In genomic region chr3:15011174-15011573, GRCh38 we compare ENCODE assay signal across 22 cellular contexts. TPM values are rescaled to one million over a fixed set of nuclear protein-coding genes. Genes with fewer than 3 reads are reported as not detected.
DNase-seq lines count a peak whose midpoint lies in the region; ATAC-seq and TF ChIP-seq lines count a peak whose summit lies in the region.
"Had no signal": no experiment of that assay in that cellular context is flagged by ENCODE, and none has a peak within 500 bp of the region (broad histone marks: within the 10 kb centered on the region; RNA-seq: fewer than 3 reads in every experiment).

No MANE protein-coding gene starts in this region.

- peaks cover 10% of the 10 kb centered on the region for H3K4me1 Mint-ChIP-seq in activated T-cell treated with anti-CD3 and anti-CD28 coated beads, Interleukin-2, amount 50 U/mL, for 24 hours (ENCODE audit: low read depth)
- H3K4me1 Mint-ChIP-seq in T-helper 2 cell treated with Interferon-gamma antibody and Interleukin-4, amounts not matched to agents 5 μg/mL and 100 μg/mL, for 36 hours (ENCODE audit: low read depth), result peaks cover 4% of the 10 kb centered on the region

- H2AFZ ChIP-seq in smooth muscle cell (ENCODE audit: low read depth), result no peak overlapping the region

- WGBS in smooth muscle cell (ENCODE audit: low lambda C conversion rate), result 33% methylated on average over 5 of the region's 5 CpGs

- TF ChIP-seq CTCF in smooth muscle cell (IDR thresholded peaks at IDR 0.05; ENCODE audit: borderline replicate concordance, insufficient read depth, poor library complexity, severe bottlenecking) (no peak), GM10248 (IDR thresholded peaks at IDR 0.05; ENCODE audit: control extremely low read depth, extremely low read depth, low read depth, missing control alignments) (no peak)

- H3K9ac ChIP-seq in smooth muscle cell (ENCODE audit: low read depth), result peak overlapping the region; percentile 82

- peaks cover 15% of the 10 kb centered on the region for H3K36me3 ChIP-seq in smooth muscle cell (ENCODE audit: low read depth)

- peak overlapping the region; percentile 54 for H3K4me2 ChIP-seq in smooth muscle cell

- no peaks in the 10 kb centered on the region for H3K27me3 Mint-ChIP-seq in activated T-cell treated with anti-CD3 and anti-CD28 coated beads, Interleukin-2, amount 50 U/mL, for 24 hours
- H3K27me3 Mint-ChIP-seq in T-helper 2 cell treated with Interferon-gamma antibody and Interleukin-4, amounts not matched to agents 5 μg/mL and 100 μg/mL, for 36 hours (ENCODE audit: low read depth), result no peaks in the 10 kb centered on the region
- H3K27me3 Mint-ChIP-seq: IgD-negative memory B cell; naive thymus-derived CD8-positive, alpha-beta T cell had no signal

- peak overlapping the region; percentile 97 for H3K27ac ChIP-seq in smooth muscle cell (ENCODE audit: low read depth)
- H3K27ac ChIP-seq: C4-2B, dorsolateral prefrontal cortex, gastroesophageal sphincter, thoracic aorta had no signal

- no peak for ATAC-seq in GM21576 (IDR thresholded peaks at IDR 0.05; ENCODE audit: unreplicated experiment)
- ATAC-seq: gastroesophageal sphincter; naive thymus-derived CD8-positive, alpha-beta T cell; right cardiac atrium; Right ventricle myocardium inferior had no signal

- H3K4me3 ChIP-seq in smooth muscle cell, result no peak overlapping the region
- H3K4me3 ChIP-seq: dorsolateral prefrontal cortex, gastroesophageal sphincter, MG63, thoracic aorta had no signal

- peaks cover 13% of the 10 kb centered on the region for H3F3A ChIP-seq in smooth muscle cell (ENCODE audit: low read depth)

- TF ChIP-seq POLR2A in erythroblast (IDR thresholded peaks at IDR 0.05; ENCODE audit: low read length), result no peak

- H3K36me3 Mint-ChIP-seq in activated T-cell treated with anti-CD3 and anti-CD28 coated beads, Interleukin-2, amount 50 U/mL, for 24 hours (ENCODE audit: low read depth), result peaks cover 93% of the 10 kb centered on the region
- H3K36me3 Mint-ChIP-seq in T-helper 2 cell treated with Interferon-gamma antibody and Interleukin-4, amounts not matched to agents 5 μg/mL and 100 μg/mL, for 36 hours (ENCODE audit: low read depth), result peaks cover 48% of the 10 kb centered on the region

- DNase-seq in activated T-cell treated with anti-CD3 and anti-CD28 coated beads, Interleukin-2, amount 50 U/mL, for 24 hours, result no peak
- DNase-seq in activated T-cell treated with anti-CD3 and anti-CD28 coated beads, Interleukin-2, amount 50 U/mL, for 1 hour, result no peak
- DNase-seq in T-helper 2 cell treated with Interferon-gamma antibody and Interleukin-4, amounts not matched to agents 5 μg/mL and 100 μg/mL, for 36 hours (ENCODE audit: low spot score), result peak; percentile 31
- DNase-seq in erythroblast (lab: John Stamatoyannopoulos, UW) (peak; percentile 16 to 28), smooth muscle cell (lab: John Stamatoyannopoulos, UW; ENCODE audit: unreplicated experiment) (no peak), C1 segment of cervical spinal cord (lab: John Stamatoyannopoulos, UW) (no peak), GM10248 (ENCODE audit: extremely low spot score) (no peak)
- DNase-seq: central memory CD4-positive, alpha-beta T cell; dorsolateral prefrontal cortex; kidney glomerular epithelial cell; MG63; naive thymus-derived CD8-positive, alpha-beta T cell; NCI-H1436; NCI-H526; right cardiac atrium; stimulated activated CD4-positive, alpha-beta T cell treated with anti-CD3 and anti-CD28 coated beads, Interleukin-15, amount 100 ng/mL, for 24 hours had no signal

- CTCF ChIA-PET in GM10248 (lab: Yijun Ruan, JAX), result interaction anchor here (0.9 to 1.7 kb wide), 4 partner anchors 10 to 85 kb away, joined by 3 to 11 read pairs (median 3); no protein-coding TSS in a partner anchor

- peaks cover 7% of the 10 kb centered on the region for H3K79me2 ChIP-seq in smooth muscle cell (ENCODE audit: low read depth)

- H3K27ac Mint-ChIP-seq in activated T-cell treated with anti-CD3 and anti-CD28 coated beads, Interleukin-2, amount 50 U/mL, for 24 hours, result peak overlapping the region; percentile 50
- H3K27ac Mint-ChIP-seq in T-helper 2 cell treated with Interferon-gamma antibody and Interleukin-4, amounts not matched to agents 5 μg/mL and 100 μg/mL, for 36 hours, result no peak overlapping the region
- H3K27ac Mint-ChIP-seq: IgD-negative memory B cell had no signal

- H3K9me3 Mint-ChIP-seq in activated T-cell treated with anti-CD3 and anti-CD28 coated beads, Interleukin-2, amount 50 U/mL, for 24 hours, result no peaks in the 10 kb centered on the region
- H3K9me3 Mint-ChIP-seq in T-helper 2 cell treated with Interferon-gamma antibody and Interleukin-4, amounts not matched to agents 5 μg/mL and 100 μg/mL, for 36 hours, result no peaks in the 10 kb centered on the region
- H3K9me3 Mint-ChIP-seq: IgD-negative memory B cell; naive thymus-derived CD8-positive, alpha-beta T cell had no signal

- no peak overlapping the region for H3K4me3 Mint-ChIP-seq in activated T-cell treated with anti-CD3 and anti-CD28 coated beads, Interleukin-2, amount 50 U/mL, for 24 hours
- no peak overlapping the region for H3K4me3 Mint-ChIP-seq in T-helper 2 cell treated with Interferon-gamma antibody and Interleukin-4, amounts not matched to agents 5 μg/mL and 100 μg/mL, for 36 hours
- H3K4me3 Mint-ChIP-seq: IgD-negative memory B cell; naive thymus-derived CD8-positive, alpha-beta T cell had no signal

- peaks cover 65% of the 10 kb centered on the region for H4K20me1 ChIP-seq in smooth muscle cell (ENCODE audit: low read depth)

- H3K4me1 ChIP-seq in smooth muscle cell (ENCODE audit: low read depth), result no peaks in the 10 kb centered on the region

- POLR2A ChIA-PET in GM10248 (lab: Yijun Ruan, JAX), result no interaction called here

- H3K27me3 ChIP-seq in smooth muscle cell (ENCODE audit: low read depth), result no peaks in the 10 kb centered on the region
- H3K27me3 ChIP-seq: dorsolateral prefrontal cortex, gastroesophageal sphincter, MG63 had no signal

- H3K9me3 ChIP-seq in smooth muscle cell (replicated peaks; ENCODE audit: low read depth), result no peaks in the 10 kb centered on the region
- H3K9me3 ChIP-seq: gastroesophageal sphincter, MG63, thoracic aorta had no signal

RNA-seq across cellular contexts. Expression of gene MRPS25, which starts 53.9 kb away (rescaled TPM):
- 6.4 and 18.9 TPM in 2 replicates for total RNA-seq in smooth muscle cell
- 22.1 and 33.5 TPM in 2 replicates for polyA plus RNA-seq in smooth muscle cell

Comparison
In these comparisons a context has a peak if more than half of its experiments do, and no peak if none do; other contexts are left out.
1. DNase-seq: peak in T-helper 2 cell treated with Interferon-gamma antibody and Interleukin-4, amounts not matched to agents 5 μg/mL and 100 μg/mL, for 36 hours (single experiment) and erythroblast (2 of 2); none in activated T-cell treated with anti-CD3 and anti-CD28 coated beads, Interleukin-2, amount 50 U/mL, for 24 hours (single experiment), activated T-cell treated with anti-CD3 and anti-CD28 coated beads, Interleukin-2, amount 50 U/mL, for 1 hour (single experiment), smooth muscle cell (single experiment), C1 segment of cervical spinal cord (0 of 14) and GM10248 (single experiment).